8 cellular contexts compared by ENCODE assay signal in the genomic region with DNA sequence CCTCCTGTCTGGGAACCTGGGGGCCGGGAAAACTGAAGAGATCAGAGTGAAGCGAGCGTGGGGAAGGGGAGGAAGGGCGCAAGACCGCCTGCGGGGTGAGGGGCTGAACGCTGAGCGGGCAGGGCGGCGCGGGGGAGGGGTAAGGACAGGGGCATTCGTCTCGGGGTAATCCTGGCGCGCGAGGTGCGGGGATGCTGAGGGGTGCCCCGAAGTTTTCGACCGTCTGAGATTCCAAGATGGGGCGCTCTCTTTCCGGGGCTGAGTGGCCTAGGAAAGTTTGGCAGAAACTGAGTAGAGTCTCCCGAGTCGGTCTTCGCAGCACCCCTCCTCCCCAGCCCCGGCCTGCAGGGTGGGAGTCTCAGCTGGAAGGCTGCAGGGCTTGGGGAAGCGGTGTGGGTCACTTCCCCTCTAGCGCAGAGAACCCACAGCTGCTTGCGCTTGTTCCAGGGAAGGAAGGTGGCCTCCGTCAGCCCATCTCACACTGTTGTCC. TPM values are rescaled to one million over a fixed set of nuclear protein-coding genes. Genes with fewer than 3 reads are reported as not detected.
DNase-seq lines count a peak whose midpoint lies in the region; ATAC-seq, FAIRE-seq and TF ChIP-seq lines count a peak whose summit lies in the region.

No MANE protein-coding gene starts in this region.

- no peak for TF ChIP-seq CTCF in OCI-LY3 (IDR thresholded peaks at IDR 0.05; ENCODE audit: low read depth, low read length)
- no peak for TF ChIP-seq CTCF in neural cell (IDR thresholded peaks at IDR 0.05; ENCODE audit: poor library complexity, severe bottlenecking)
- no peak for TF ChIP-seq CTCF in omental fat pad (IDR thresholded peaks at IDR 0.05)

- peak; percentile 51 for FAIRE-seq in GM12892 (lab: Jason Lieb, UNC)

- POLR2A ChIA-PET in HEK293T (lab: Yijun Ruan, JAX) = interaction anchor here (1.7 kb wide), 1 partner anchor 10 kb away, joined by 6 read pairs; the partner anchor contains the start of gene RPL38

- no peaks in the 10 kb centered on the region for H3K9me3 ChIP-seq in OCI-LY3 (ENCODE audit: insufficient read depth, low read length)
- H3K9me3 ChIP-seq in effector memory CD4-positive, alpha-beta T cell (ENCODE audit: control insufficient read depth, low read length) = no peaks in the 10 kb centered on the region
- no peaks in the 10 kb centered on the region for H3K9me3 ChIP-seq in neural cell (ENCODE audit: low read length)

- peak overlapping the region; percentile 88 for H3K4me2 ChIP-seq in OCI-LY3 (ENCODE audit: low read length)
- no peak overlapping the region for H3K4me2 ChIP-seq in neural cell (ENCODE audit: low read length)

- H3K4me3 ChIP-seq in OCI-LY3 (ENCODE audit: low read length) = peak overlapping the region; percentile 86
- H3K4me3 ChIP-seq in effector memory CD4-positive, alpha-beta T cell (ENCODE audit: insufficient read depth, low read depth, low read length, poor library complexity, severe bottlenecking) = peak overlapping the region; percentile 67
- H3K4me3 ChIP-seq in neural cell (ENCODE audit: low read length) = peak overlapping the region; percentile 56

- H3K27ac ChIP-seq in OCI-LY3 (ENCODE audit: low read length) = peak overlapping the region; percentile 53
- peak overlapping the region; percentile 35 for H3K27ac ChIP-seq in effector memory CD4-positive, alpha-beta T cell (ENCODE audit: insufficient read depth, low read length, poor library complexity, severe bottlenecking)
- no peak overlapping the region for H3K27ac ChIP-seq in neural cell (ENCODE audit: low read length)

- peak overlapping the region; percentile 69 for H3K9ac ChIP-seq in OCI-LY3 (ENCODE audit: low read length)
- H3K9ac ChIP-seq in neural cell (ENCODE audit: low read length) = no peak overlapping the region

- H3K36me3 ChIP-seq in OCI-LY3 (replicated peaks; ENCODE audit: low read depth, low read length) (peaks cover 12% of the 10 kb centered on the region), neural cell (ENCODE audit: insufficient read depth, low read length) (no peaks in the 10 kb centered on the region)
- H3K36me3 ChIP-seq in effector memory CD4-positive, alpha-beta T cell (ENCODE audit: control insufficient read depth, insufficient read depth, low read length) = peaks cover 23% of the 10 kb centered on the region

- no peak for DNase-seq in GM12892 (ENCODE audit: insufficient read length)
- no peak for DNase-seq in effector memory CD4-positive, alpha-beta T cell
- DNase-seq in activated CD4-positive, CD25-positive, alpha-beta regulatory T cell treated with anti-CD3 and anti-CD28 coated beads, Interleukin-2, amount 50 U/mL, for 72 hours = no peak
- DNase-seq in omental fat pad (ENCODE audit: low spot score) = no peak
- no peak for DNase-seq in NCI-H1694 (lab: John Stamatoyannopoulos, UW)
- no peak for DNase-seq in HEK293T (ENCODE audit: extremely low spot score)

- no peaks in the 10 kb centered on the region for H3K9me2 ChIP-seq in neural cell (ENCODE audit: insufficient read depth, low read length)

- no peak for ATAC-seq in omental fat pad (ENCODE audit: low FRiP score)

- CTCF ChIA-PET in HEK293T (lab: Yijun Ruan, JAX) = interaction anchor here (1.4 kb wide), 1 partner anchor 13 kb away, joined by 3 read pairs; no protein-coding TSS in a partner anchor

- H3K27me3 ChIP-seq in OCI-LY3 (ENCODE audit: low read depth, low read length) = no peaks in the 10 kb centered on the region
- no peaks in the 10 kb centered on the region for H3K27me3 ChIP-seq in effector memory CD4-positive, alpha-beta T cell (replicated peaks; ENCODE audit: control insufficient read depth, insufficient read depth, low read length, poor library complexity, severe bottlenecking)
- peaks cover 32% of the 10 kb centered on the region for H3K27me3 ChIP-seq in neural cell (ENCODE audit: insufficient read depth, low read depth, low read length)

- H3K79me2 ChIP-seq in OCI-LY3 (ENCODE audit: low read length) (peaks cover 13% of the 10 kb centered on the region), neural cell (replicated peaks; ENCODE audit: insufficient read depth, low read length) (no peaks in the 10 kb centered on the region)

- peaks cover 32% of the 10 kb centered on the region for H3K4me1 ChIP-seq in OCI-LY3 (ENCODE audit: low read length)
- H3K4me1 ChIP-seq in effector memory CD4-positive, alpha-beta T cell (ENCODE audit: control insufficient read depth, insufficient read depth, low read length, poor library complexity, severe bottlenecking) = peaks cover 34% of the 10 kb centered on the region

- no peak for TF ChIP-seq RAD21 in neural cell (conservative IDR thresholded peaks at IDR 0.05)

- no peaks in the 10 kb centered on the region for H3F3A ChIP-seq in neural cell (ENCODE audit: insufficient read depth, low read length, poor library complexity, severe bottlenecking)

- no peak for TF ChIP-seq POLR2A in GM12892 (IDR thresholded peaks at IDR 0.05; ENCODE audit: low read depth, low read length)

- no peak for TF ChIP-seq EP300 in neural cell (conservative IDR thresholded peaks at IDR 0.05; ENCODE audit: poor library complexity, severe bottlenecking)

- peak overlapping the region; percentile 4; the same call in 1 of the 2 replicates for H2AFZ ChIP-seq in OCI-LY3 (ENCODE audit: low read depth, low read length)
- H2AFZ ChIP-seq in neural cell (ENCODE audit: low read depth, low read length) = no peak overlapping the region

- H4K20me1 ChIP-seq in OCI-LY3 (ENCODE audit: insufficient read depth, low read length) = peaks cover 24% of the 10 kb centered on the region
- H4K20me1 ChIP-seq in neural cell (ENCODE audit: insufficient read depth) = no peaks in the 10 kb centered on the region

TF ChIP-seq in neural cell, 6 proteins besides CTCF, POLR2A, EP300 and RAD21:
- TF ChIP-seq MXI1 (conservative IDR thresholded peaks at IDR 0.05; ENCODE audit: poor library complexity, severe bottlenecking) = no peak
- TF ChIP-seq REST (IDR thresholded peaks at IDR 0.05; ENCODE audit: borderline replicate concordance) = no peak
- peak; percentile 34 for TF ChIP-seq EZH2 (IDR thresholded peaks at IDR 0.05; ENCODE audit: borderline replicate concordance, insufficient read depth, low read length, poor library complexity, severe bottlenecking)

TF ChIP-seq in HEK293T, 16 proteins besides CTCF, POLR2A, EP300 and RAD21:
- TF ChIP-seq NFRKB (IDR thresholded peaks at IDR 0.05) = no peak
- no peak for TF ChIP-seq PKNOX1 (IDR thresholded peaks at IDR 0.05)
- TF ChIP-seq CTBP1 (IDR thresholded peaks at IDR 0.05; ENCODE audit: borderline replicate concordance) = no peak
- no peak for TF ChIP-seq SUZ12 (IDR thresholded peaks at IDR 0.05)

RNA-seq across cellular contexts. Expression of gene TTYH2, which starts 0.6 kb away (rescaled TPM):
- polyA plus RNA-seq in GM12892 (2012; ENCODE audit: missing spikeins) = 5.6 TPM
- 0.40 and 2.5 TPM in 2 replicates for polyA plus RNA-seq in neural cell
- 0.46 and 2.7 TPM in 2 replicates for polyA minus RNA-seq in neural cell
- 1 to 10 TPM; 5.9 to 9.0 (median 7.9) TPM for total RNA-seq in omental fat pad

RNA-seq across cellular contexts. Expression of gene RPL38, which starts 10.5 kb away (rescaled TPM):
- 3,198 TPM for polyA plus RNA-seq in GM12892 (2012; ENCODE audit: missing spikeins)
- 307 and 378 TPM in 2 replicates for polyA plus RNA-seq in neural cell
- polyA minus RNA-seq in neural cell = 115 and 142 TPM in 2 replicates
- total RNA-seq in omental fat pad = 100 to 1,000 TPM; 333 to 392 (median 362) TPM
